ENCODE assay signal across 1 cellular context in genomic region chr18:3268306-3268705, GRCh38.
TF ChIP-seq lines count a peak whose summit lies in the region.

No MANE protein-coding gene starts in this region.

TF ChIP-seq in SK-N-SH, 30 proteins besides CTCF, POLR2A, EP300 and RAD21:
- TF ChIP-seq GATA2 (CRISPR knock-in tag; IDR thresholded peaks at IDR 0.05) (no peak), SMC3 (IDR thresholded peaks at IDR 0.05; ENCODE audit: low read depth, low read length) (no peak), TEAD4 (IDR thresholded peaks at IDR 0.05; ENCODE audit: borderline replicate concordance, insufficient read depth) (no peak), MAX (IDR thresholded peaks at IDR 0.05; ENCODE audit: low read depth) (no peak), RXRA (IDR thresholded peaks at IDR 0.05; ENCODE audit: borderline replicate concordance, low read depth) (no peak), JUND (IDR thresholded peaks at IDR 0.05) (no peak), SIN3A (IDR thresholded peaks at IDR 0.05; ENCODE audit: borderline replicate concordance, low read depth, low read length) (no peak), IRF3 (IDR thresholded peaks at IDR 0.05; ENCODE audit: low read depth, low read length) (no peak), EZH2phosphoT487 (IDR thresholded peaks at IDR 0.05; ENCODE audit: borderline replicate concordance, low read depth) (no peak), RCOR1 (IDR thresholded peaks at IDR 0.05; ENCODE audit: low read length) (no peak), GABPA (IDR thresholded peaks at IDR 0.05; ENCODE audit: low read depth) (no peak), CHD2 (IDR thresholded peaks at IDR 0.05; ENCODE audit: low read length, partially characterized antibody) (no peak)
